Comparison of ENCODE assay signal across 8 cellular contexts in genomic region chr2:218068721-218069334, GRCh38. TPM values are rescaled to one million over a fixed set of nuclear protein-coding genes. Genes with fewer than 3 reads are reported as not detected.
A peak's percentile ranks its signal among the peaks of the same experiment; 100 is the strongest.
DNase-seq lines count a peak whose midpoint lies in the region; ATAC-seq and TF ChIP-seq lines count a peak whose summit lies in the region.
"Not testable (repeated sequence)": the region's sequence is repeated elsewhere in the genome, so short reads cannot be mapped to it uniquely, and the experiment has no call there.

RUFY4 (plus strand) TSS chr2:218069253; CDS start chr2:218070606, 1,353 bp downstream.

- H3K9me3 ChIP-seq in WERI-Rb-1 (ENCODE audit: severe bottlenecking); mammary epithelial cell (replicated peaks; ENCODE audit: insufficient read depth, low read length): not testable (repeated sequence)

- H3K4me3 ChIP-seq in AG04449 (ENCODE audit: low read depth, low read length), result peak within 1 kb of the TSS; percentile 43
- H3K4me3 ChIP-seq in WERI-Rb-1 (ENCODE audit: low read depth, low read length), result not testable (repeated sequence)
- H3K4me3 ChIP-seq in mammary epithelial cell (replicated peaks in 1 of 3; ENCODE audit: insufficient read depth in 1 of 3, low read depth in 2 of 3, low read length in 3 of 3), result peak within 1 kb of the TSS in 1 of 3 experiments; percentile 26

- in situ Hi-C loops in mammary epithelial cell (cut with MboI; ENCODE audit: low sequenced_read_pairs in 2 of 2), result not testable (repeated sequence)

- H3K4me1 ChIP-seq in mammary epithelial cell (ENCODE audit: insufficient read depth, low read length), result not testable (repeated sequence)

- not testable (repeated sequence) for H3K9ac ChIP-seq in mammary epithelial cell (ENCODE audit: insufficient read depth, low read length)

- peak within 1 kb of the TSS; percentile 48 for H3K4me2 ChIP-seq in mammary epithelial cell (ENCODE audit: insufficient read depth, low read depth, low read length)

- ATAC-seq in GM18907 (IDR thresholded peaks at IDR 0.05; ENCODE audit: unreplicated experiment) (peak; percentile 78), HG03139 (IDR thresholded peaks at IDR 0.05; ENCODE audit: unreplicated experiment) (peak; percentile 76)

- not testable (repeated sequence) for BruUV-seq in mammary epithelial cell (replicated peaks; lab: Mats Ljungman, UMichigan)

- TF ChIP-seq CTCF in AG04449 (IDR thresholded peaks at IDR 0.05; ENCODE audit: insufficient read depth, low read length, missing control alignments), result peak; percentile 75
- peak; percentile 76 for TF ChIP-seq CTCF in WERI-Rb-1 (IDR thresholded peaks at IDR 0.05; ENCODE audit: low read depth, low read length)
- peak; percentile 45 to 73 for TF ChIP-seq CTCF in mammary epithelial cell (conservative IDR thresholded peaks at IDR 0.05 in 1 of 2, IDR thresholded peaks at IDR 0.05 in 1 of 2; ENCODE audit: extremely low read depth in 1 of 2, insufficient read depth in 1 of 2, low read depth in 1 of 2, low read length in 2 of 2)

- H3K36me3 ChIP-seq in WERI-Rb-1; mammary epithelial cell (ENCODE audit: insufficient read depth, low read length): not testable (repeated sequence)

- DNase-seq in AG04449 (ENCODE audit: low read depth, low spot score) (peak; percentile 34), NCI-H2196 (lab: John Stamatoyannopoulos, UW; ENCODE audit: unreplicated experiment) (peak; percentile 80), WERI-Rb-1 (peak; percentile 66), mammary epithelial cell (peak; percentile 48), inferior parietal cortex (ENCODE audit: extremely low spot score) (peak; percentile 70), smooth muscle cell of the brain vasculature (ENCODE audit: low read depth, low spot score) (peak; percentile 15)

- not testable (repeated sequence) for H4K20me1 ChIP-seq in mammary epithelial cell (ENCODE audit: insufficient read depth, low read length)

- intact Hi-C loops in mammary epithelial cell (cut with micrococcal nuclease), result loop anchor here (1.0 to 2.0 kb wide), 4 partner anchors 80 to 284 kb away; no protein-coding TSS in a partner anchor

- POLR2A ChIA-PET in AG04449 (lab: Yijun Ruan, JAX), result interaction anchor here (0.6 kb wide), 1 partner anchor 275 kb away, joined by 3 read pairs; no protein-coding TSS in a partner anchor

- CTCF ChIA-PET in AG04449 (lab: Yijun Ruan, JAX) (interaction anchor here (0.6 to 8.8 kb wide), 23 partner anchors 9 to 286 kb away, joined by 3 to 64 read pairs (median 4); partner anchors contain the start of gene TNS1), mammary epithelial cell (lab: Charles Lee; ENCODE audit: low non-redundant PET) (interaction anchor here (0.6 to 1.1 kb wide), 2 partner anchors 40 to 283 kb away, joined by 3 to 8 read pairs; no protein-coding TSS in a partner anchor)

- not testable (repeated sequence) for H3K27me3 ChIP-seq in WERI-Rb-1 (ENCODE audit: insufficient read depth, low read depth, severe bottlenecking); mammary epithelial cell (ENCODE audit: insufficient read depth, low read length)

- not testable (repeated sequence) for H3K27ac ChIP-seq in WERI-Rb-1; mammary epithelial cell (ENCODE audit: insufficient read depth, low read depth, low read length)

- dilution Hi-C loops in mammary epithelial cell (cut with HindIII; ENCODE audit: low sequenced_read_pairs), result not testable (repeated sequence)

- 10% methylated on average over 9 of the region's 15 CpGs for whole genome bisulfite sequencing in mammary epithelial cell (ENCODE audit: low coverage, missing lambda C conversion rate)

- not testable (repeated sequence) for H3K79me2 ChIP-seq in mammary epithelial cell (ENCODE audit: insufficient read depth, low read length)

- H2AFZ ChIP-seq in mammary epithelial cell (ENCODE audit: low read depth, low read length), result not testable (repeated sequence)

RNA-seq across cellular contexts. Expression of gene RUFY4, which starts in this region (rescaled TPM):
- not detected for total RNA-seq in mammary epithelial cell
- not detected for polyA plus RNA-seq in mammary epithelial cell
- not detected for polyA minus RNA-seq in mammary epithelial cell

Comparison
In these comparisons a context has a peak if more than half of its experiments do, and no peak if none do; other contexts are left out.
1. Peak in DNase-seq and H3K4me2 ChIP-seq in mammary epithelial cell; RNA of the gene not detected or under 1 TPM.
2. DNase-seq: peak in every context shown above with its lines; median percentile 80 in NCI-H2196; 70 in inferior parietal cortex; 66 in WERI-Rb-1; 48 in mammary epithelial cell; 34 in AG04449; 15 in smooth muscle cell of the brain vasculature.